12 cellular contexts compared by ENCODE assay signal in genomic region chr5:54718647-54719046, GRCh38.
DNase-seq lines count a peak whose midpoint lies in the region; ATAC-seq and TF ChIP-seq lines count a peak whose summit lies in the region.
"Had no signal": no experiment of that assay in that cellular context is flagged by ENCODE, and none has a peak within 500 bp of the region (broad histone marks: within the 10 kb centered on the region; RNA-seq: fewer than 3 reads in every experiment).

No MANE protein-coding gene starts in this region.

- no peaks in the 10 kb centered on the region for H3K27me3 ChIP-seq in osteoblast (ENCODE audit: insufficient read depth, low read length)

- H2AFZ ChIP-seq in osteoblast (ENCODE audit: low read length) = no peak overlapping the region

- H3K9me3 Mint-ChIP-seq in WTC11 (peaks cover 17% of the 10 kb centered on the region), immature natural killer cell (peaks cover 0 to 1% (median 0%) of the 10 kb centered on the region in 6 donors)

- H3K4me1 Mint-ChIP-seq in WTC11 (peaks cover 15% of the 10 kb centered on the region), immature natural killer cell (peaks cover 0 to 1% of the 10 kb centered on the region in 2 donors)

- H3K4me1 ChIP-seq in osteoblast (ENCODE audit: insufficient read depth, low read length) = peaks cover 29% of the 10 kb centered on the region

- H3K27ac ChIP-seq in osteoblast (ENCODE audit: low read depth, low read length) = no peak overlapping the region

- H4K20me1 ChIP-seq in osteoblast (ENCODE audit: insufficient read depth, low read length) = no peaks in the 10 kb centered on the region

- H3K4me3 Mint-ChIP-seq in WTC11 (no peak overlapping the region), immature natural killer cell (no peak overlapping the region)

- ATAC-seq in WTC11 (no peak), GM18520 (IDR thresholded peaks at IDR 0.05; ENCODE audit: unreplicated experiment) (no peak)
- ATAC-seq: naive thymus-derived CD4-positive, alpha-beta T cell had no signal

- H3K36me3 ChIP-seq in osteoblast (ENCODE audit: insufficient read depth, low read length) = no peaks in the 10 kb centered on the region
- H3K36me3 ChIP-seq: spleen had no signal

- CTCF ChIA-PET in WTC11 (lab: Charles Lee) = interaction anchor here (0.7 to 1.8 kb wide), 5 partner anchors 21 to 202 kb away, joined by 3 to 5 read pairs (median 4); no protein-coding TSS in a partner anchor

- TF ChIP-seq CTCF in WTC11 (IDR thresholded peaks at IDR 0.05) (no peak), osteoblast (IDR thresholded peaks at IDR 0.05; ENCODE audit: extremely low read depth, low read depth, low read length) (no peak)

- H3K4me3 ChIP-seq in osteoblast (ENCODE audit: insufficient read depth, low read length) = no peak overlapping the region
- H3K4me3 ChIP-seq: GM12878, spleen had no signal

- H3K27me3 Mint-ChIP-seq in WTC11 (ENCODE audit: low read depth) (no peaks in the 10 kb centered on the region), immature natural killer cell (ENCODE audit: low read depth in 3 of 3) (peaks cover 1 to 3% (median 2%) of the 10 kb centered on the region in 3 donors)

- H3K27ac Mint-ChIP-seq in WTC11 (0 out of 2 replicates have a peak overlapping the region, but pooled peaks have one; percentile 25), immature natural killer cell (no peak overlapping the region)

- H3K79me2 ChIP-seq in osteoblast (ENCODE audit: insufficient read depth, low read length) = no peaks in the 10 kb centered on the region

- H3K36me3 Mint-ChIP-seq in WTC11 (no peaks in the 10 kb centered on the region), immature natural killer cell (peaks cover 0 to 5% (median 0%) of the 10 kb centered on the region in 3 donors)

- no peaks in the 10 kb centered on the region for H3K9me3 ChIP-seq in osteoblast (ENCODE audit: low read depth, low read length)

- DNase-seq in HT1080 (ENCODE audit: low read depth) (peak; percentile 18), WTC11 (ENCODE audit: low spot score) (no peak), fibroblast of peridontal ligament (ENCODE audit: extremely low read depth) (peak; percentile 56), osteoblast (ENCODE audit: insufficient read length, low spot score, missing footprints) (peak; percentile 34), immature natural killer cell (no peak), NCI-H82 (lab: John Stamatoyannopoulos, UW) (no peak), germinal center (ENCODE audit: low spot score) (no peak)
- DNase-seq: naive thymus-derived CD4-positive, alpha-beta T cell; NCI-H510A; spleen had no signal

- POLR2A ChIA-PET in WTC11 (lab: Charles Lee) = no interaction called here

- H3K4me2 ChIP-seq in osteoblast (ENCODE audit: insufficient read depth, low read length) = no peak overlapping the region

TF ChIP-seq in WTC11, 78 proteins besides CTCF, POLR2A, EP300 and RAD21:
- TF ChIP-seq ESRRA (CRISPR knock-in tag; IDR thresholded peaks at IDR 0.05; ENCODE audit: borderline replicate concordance) (no peak), ZNF263 (CRISPR knock-in tag; IDR thresholded peaks at IDR 0.05; ENCODE audit: low read depth) (no peak), ZNF425 (CRISPR knock-in tag; conservative IDR thresholded peaks at IDR 0.05) (no peak), NR1H2 (CRISPR knock-in tag; IDR thresholded peaks at IDR 0.05) (no peak), GTF2I (CRISPR knock-in tag; conservative IDR thresholded peaks at IDR 0.05) (no peak), E2F4 (CRISPR knock-in tag; IDR thresholded peaks at IDR 0.05; ENCODE audit: borderline replicate concordance, low read depth) (no peak), ZNF512 (CRISPR knock-in tag; IDR thresholded peaks at IDR 0.05; ENCODE audit: borderline replicate concordance) (no peak), E2F1 (CRISPR knock-in tag; IDR thresholded peaks at IDR 0.05) (no peak), E2F5 (CRISPR knock-in tag; IDR thresholded peaks at IDR 0.05) (no peak)
TF ChIP-seq in WTC11: peak in this region for 0.

Comparison
In these comparisons a context has a peak if more than half of its experiments do, and no peak if none do; other contexts are left out.
1. DNase-seq: peak in HT1080 (single experiment), fibroblast of peridontal ligament (single experiment) and osteoblast (single experiment); none in WTC11 (single experiment), immature natural killer cell (0 of 3), NCI-H82 (single experiment) and germinal center (single experiment).